In genomic region chr5:10607023-10607665, GRCh38 we compare ENCODE assay signal across 8 cellular contexts. TPM values are rescaled to one million over a fixed set of nuclear protein-coding genes. Genes with fewer than 3 reads are reported as not detected.
DNase-seq lines count a peak whose midpoint lies in the region; ATAC-seq, FAIRE-seq and TF ChIP-seq lines count a peak whose summit lies in the region.

No MANE protein-coding gene starts in this region.

- no peak for TF ChIP-seq RAD21 in HepG2 (CRISPR knock-in tag; IDR thresholded peaks at IDR 0.05)

- H4K20me1 ChIP-seq in HepG2 (ENCODE audit: insufficient read depth, low read length) = no peaks in the 10 kb centered on the region

- H3K36me3 ChIP-seq in adipocyte (ENCODE audit: control insufficient read depth, insufficient read depth, low read length, severe bottlenecking) (no peaks in the 10 kb centered on the region), HepG2 (replicated peaks in 1 of 2; ENCODE audit: control insufficient read depth in 1 of 2, insufficient read depth in 2 of 2, low read length in 2 of 2) (no peaks in the 10 kb centered on the region)

- H3K27me3 Mint-ChIP-seq in activated CD8-positive, alpha-beta memory T cell treated with anti-CD3 and anti-CD28 coated beads, Interleukin-2, amount 10 ng/mL, durations not matched to agents 7 days and 5 days = peaks cover 2% of the 10 kb centered on the region

- H3K79me2 ChIP-seq in HepG2 (ENCODE audit: insufficient read depth, low read length) = no peaks in the 10 kb centered on the region

- CTCF ChIA-PET in activated CD8-positive, alpha-beta memory T cell treated with anti-CD3 and anti-CD28 coated beads, Interleukin-2, amount 10 ng/mL, durations not matched to agents 7 days and 5 days (lab: Charles Lee) = no interaction called here
- CTCF ChIA-PET in HepG2 (lab: Yijun Ruan, JAX; ENCODE audit: low intra/inter-chr PET ratio, low total read pairs) = no interaction called here

- no peaks in the 10 kb centered on the region for H3K36me3 Mint-ChIP-seq in activated CD8-positive, alpha-beta memory T cell treated with anti-CD3 and anti-CD28 coated beads, Interleukin-2, amount 10 ng/mL, durations not matched to agents 7 days and 5 days

- H3K9ac ChIP-seq in adipocyte (ENCODE audit: low read length) (peak overlapping the region; percentile 73), HepG2 (ENCODE audit: insufficient read depth, low read depth, low read length) (no peak overlapping the region)

- no peak overlapping the region for H3K27ac Mint-ChIP-seq in activated CD8-positive, alpha-beta memory T cell treated with anti-CD3 and anti-CD28 coated beads, Interleukin-2, amount 10 ng/mL, durations not matched to agents 7 days and 5 days

- H3K9me3 ChIP-seq in adipocyte (ENCODE audit: control insufficient read depth, low read length) (no peaks in the 10 kb centered on the region), HepG2 (ENCODE audit: low read length) (no peaks in the 10 kb centered on the region)

- 63% methylated on average over 12 of the region's 13 CpGs for WGBS in HepG2 (ENCODE audit: low lambda C conversion rate)

- no peak overlapping the region for H2AFZ ChIP-seq in HepG2 (ENCODE audit: low read length)

- TF ChIP-seq POLR2A in HepG2 (IDR thresholded peaks at IDR 0.05; ENCODE audit: insufficient read depth in 1 of 2, low read depth in 2 of 2, low read length in 2 of 2) = no peak

- in situ Hi-C loops in HepG2 (cut with HindIII; ENCODE audit: extremely low pct_ligation_motif_present, low pct_unique_long_range_greater_than_20kb) = no loop called here

- H3K4me1 ChIP-seq in adipocyte (ENCODE audit: control insufficient read depth, insufficient read depth, low read length) = peaks cover 29% of the 10 kb centered on the region
- H3K4me1 ChIP-seq in HepG2 (ENCODE audit: insufficient read depth, low read length) = peaks cover 3% of the 10 kb centered on the region

- DNase-seq in activated CD8-positive, alpha-beta memory T cell treated with anti-CD3 and anti-CD28 coated beads, Interleukin-2, amount 10 ng/mL, durations not matched to agents 7 days and 5 days = peak; percentile 35
- DNase-seq in activated CD8-positive, alpha-beta memory T cell treated with anti-CD3 and anti-CD28 coated beads, Interleukin-2, amount 50 U/mL, for 48 hours = no peak
- DNase-seq in NCI-H2107 (lab: John Stamatoyannopoulos, UW) (peak; percentile 51), adipocyte (ENCODE audit: low read depth) (no peak), lung microvascular endothelial cell (ENCODE audit: low read depth in 2 of 2) (peak; percentile 30 to 93), HepG2 (ENCODE audit: low spot score) (no peak), putamen (ENCODE audit: low spot score) (no peak)

- no peak for ATAC-seq in activated CD8-positive, alpha-beta memory T cell treated with anti-CD3 and anti-CD28 coated beads, Interleukin-2, amount 10 ng/mL, durations not matched to agents 7 days and 5 days
- peak; percentile 78 for ATAC-seq in HG02763 (IDR thresholded peaks at IDR 0.05; ENCODE audit: unreplicated experiment)
- no peak for ATAC-seq in HepG2

- TF ChIP-seq CTCF in HepG2 (CRISPR knock-in tag; IDR thresholded peaks at IDR 0.05) = no peak

- TF ChIP-seq EP300 in HepG2 (IDR thresholded peaks at IDR 0.05; ENCODE audit: low read depth in 2 of 2, low read length in 2 of 2) (no peak), HepG2 (CRISPR knock-in tag; IDR thresholded peaks at IDR 0.05; ENCODE audit: borderline replicate concordance) (no peak)

- H3K27me3 ChIP-seq in adipocyte (replicated peaks; ENCODE audit: control insufficient read depth, insufficient read depth, low read length) = no peaks in the 10 kb centered on the region
- no peaks in the 10 kb centered on the region; a peak in 1 of 5 replicates for H3K27me3 ChIP-seq in HepG2 (ENCODE audit: control insufficient read depth in 1 of 2, insufficient read depth in 2 of 2, low read length in 2 of 2)

- intact Hi-C loops in HepG2 (cut with micrococcal nuclease; ENCODE audit: unreplicated experiment) = no loop called here

- H3K27ac ChIP-seq in HepG2 (ENCODE audit: extremely low read length, insufficient read depth, low read length) = no peak overlapping the region

- BruUV-seq in HepG2 (replicated peaks; lab: Mats Ljungman, UMichigan) = no TSS peak

- POLR2A ChIA-PET in HepG2 (lab: Yijun Ruan, JAX) = no interaction called here

- no peak for FAIRE-seq in HepG2 (lab: Jason Lieb, UNC)

- H3K4me3 ChIP-seq in adipocyte (ENCODE audit: low read length) (peak overlapping the region; percentile 42), HepG2 (replicated peaks in 1 of 3; ENCODE audit: insufficient read depth in 1 of 3, low read depth in 2 of 3, low read length in 3 of 3) (no peak overlapping the region)

- H3K4me1 Mint-ChIP-seq in activated CD8-positive, alpha-beta memory T cell treated with anti-CD3 and anti-CD28 coated beads, Interleukin-2, amount 10 ng/mL, durations not matched to agents 7 days and 5 days = peaks cover 11% of the 10 kb centered on the region

- H3K4me2 ChIP-seq in HepG2 (ENCODE audit: low read depth, low read length) = no peak overlapping the region

- H3K9me3 Mint-ChIP-seq in activated CD8-positive, alpha-beta memory T cell treated with anti-CD3 and anti-CD28 coated beads, Interleukin-2, amount 10 ng/mL, durations not matched to agents 7 days and 5 days (ENCODE audit: low read depth) = no peaks in the 10 kb centered on the region

- no peak overlapping the region for H3K4me3 Mint-ChIP-seq in activated CD8-positive, alpha-beta memory T cell treated with anti-CD3 and anti-CD28 coated beads, Interleukin-2, amount 10 ng/mL, durations not matched to agents 7 days and 5 days

TF ChIP-seq in HepG2, 621 proteins besides CTCF, POLR2A, EP300 and RAD21 (continues in another document):
- no peak for TF ChIP-seq BHLHE40 (IDR thresholded peaks at IDR 0.05; ENCODE audit: low read length)
- no peak for TF ChIP-seq ZSCAN29 (CRISPR knock-in tag; conservative IDR thresholded peaks at IDR 0.05)

RNA-seq across cellular contexts. Expression of gene ANKRD33B, which starts 43.3 kb away (rescaled TPM):
- 10 to 100 TPM in 1 of 2 experiments, 1 to 10 TPM in 1; 6.8 to 13.8 TPM for total RNA-seq in activated CD8-positive, alpha-beta memory T cell treated with anti-CD3 and anti-CD28 coated beads, Interleukin-2, amount 10 ng/mL, durations not matched to agents 7 days and 5 days
- total RNA-seq in lung microvascular endothelial cell (1.4 and 2.6 TPM in 2 replicates), HepG2 (2016; rRNA removed; fragmentation: Illumina TruSeq; extraction: Trizol) (0.02 TPM in 1 of 2 replicates, not detected in the other)
- not detected in 2 replicates for total RNA-seq in HepG2 (2016; cell fraction: cytosol; rRNA removed; fragmentation: Illumina TruSeq; extraction: Trizol; ENCODE audit: low read depth)
- total RNA-seq in HepG2 (2016; cell fraction: insoluble cytoplasmic fraction; rRNA removed; fragmentation: Illumina TruSeq; extraction: Trizol) = 0.02 and 0.03 TPM in 2 replicates
- total RNA-seq in HepG2 (2016; cell fraction: membrane; rRNA removed; fragmentation: Illumina TruSeq; extraction: Trizol) = 0.03 TPM in 1 of 2 replicates, not detected in the other
- 0.09 TPM in 1 of 2 replicates, not detected in the other for total RNA-seq in HepG2 (2016; cell fraction: nucleus; rRNA removed; fragmentation: Illumina TruSeq; extraction: Trizol)
- polyA plus RNA-seq in HepG2 (2011; rRNA removed) = not detected in 2 replicates
- polyA plus RNA-seq in HepG2 (2011; cell fraction: cytosol; rRNA removed) = not detected in 2 replicates
- 0.02 and 0.03 TPM in 2 replicates for polyA plus RNA-seq in HepG2 (2011; cell fraction: nucleus; rRNA removed)
- not detected in 2 replicates for polyA plus RNA-seq in HepG2 (2012)
- polyA plus RNA-seq in HepG2 (2016; cell fraction: cytosol; fragmentation: Illumina TruSeq; extraction: Trizol; ENCODE audit: low read depth) = not detected in 2 replicates
- not detected in 2 replicates for polyA plus RNA-seq in HepG2 (2016; cell fraction: insoluble cytoplasmic fraction; fragmentation: Illumina TruSeq; extraction: Trizol; ENCODE audit: low read depth)
- polyA plus RNA-seq in HepG2 (2016; cell fraction: membrane; fragmentation: Illumina TruSeq; extraction: Trizol; ENCODE audit: low read depth) = not detected in 2 replicates
- polyA plus RNA-seq in HepG2 (2016; cell fraction: nucleus; fragmentation: Illumina TruSeq; extraction: Trizol; ENCODE audit: insufficient read depth, low read depth) = 0.11 TPM in 1 of 2 replicates, not detected in the other
- polyA minus RNA-seq in HepG2 (2011; rRNA and poly(A)+ RNA removed; ENCODE audit: low replicate concordance) = 0.02 and 9.0 TPM in 2 replicates
- 0.09 TPM in 1 of 2 replicates, not detected in the other for polyA minus RNA-seq in HepG2 (2011; cell fraction: cytosol; rRNA and poly(A)+ RNA removed)
- polyA minus RNA-seq in HepG2 (2011; cell fraction: nucleus; rRNA and poly(A)+ RNA removed) = not detected in 2 replicates

Comparison
In these comparisons a context has a peak if more than half of its experiments do, and no peak if none do; other contexts are left out.
1. DNase-seq: peak in activated CD8-positive, alpha-beta memory T cell treated with anti-CD3 and anti-CD28 coated beads, Interleukin-2, amount 10 ng/mL, durations not matched to agents 7 days and 5 days (single experiment), NCI-H2107 (single experiment) and lung microvascular endothelial cell (2 of 2); none in activated CD8-positive, alpha-beta memory T cell treated with anti-CD3 and anti-CD28 coated beads, Interleukin-2, amount 50 U/mL, for 48 hours (single experiment), adipocyte (single experiment), HepG2 (single experiment) and putamen (single experiment).